In genomic region chr7:101278461-101279292, GRCh38 we compare ENCODE assay signal across 19 cellular contexts. TPM values are rescaled to one million over a fixed set of nuclear protein-coding genes. Genes with fewer than 3 reads are reported as not detected.
DNase-seq lines count a peak whose midpoint lies in the region; ATAC-seq, FAIRE-seq and TF ChIP-seq lines count a peak whose summit lies in the region.
"Had no signal": no experiment of that assay in that cellular context is flagged by ENCODE, and none has a peak within 500 bp of the region (broad histone marks: within the 10 kb centered on the region; RNA-seq: fewer than 3 reads in every experiment).

No MANE protein-coding gene starts in this region.

- no peak overlapping the region for H3K4ac ChIP-seq in H1 (replicated peaks; ENCODE audit: insufficient read length, low read depth, low read length)

- no peak for TF ChIP-seq CTCF in H1 (IDR thresholded peaks at IDR 0.05; ENCODE audit: control extremely low read depth in 1 of 3, insufficient read depth in 1 of 3, low read depth in 1 of 3, low read length in 3 of 3)
- no peak for TF ChIP-seq CTCF in omental fat pad (IDR thresholded peaks at IDR 0.05)
- no peak for TF ChIP-seq CTCF in glutamatergic neuron (IDR thresholded peaks at IDR 0.05; ENCODE audit: partially characterized antibody, unreplicated experiment)

- no peak overlapping the region for H3K18ac ChIP-seq in H1 (ENCODE audit: extremely low read depth, low read length)

- DNase-seq in GM23248 (peak; percentile 34), H1 (ENCODE audit: low read depth in 1 of 2, low spot score in 2 of 2) (no peak), omental fat pad (ENCODE audit: low spot score) (no peak), glutamatergic neuron (no peak), NCI-H2029 (lab: John Stamatoyannopoulos, UW) (no peak)
- no peak for DNase-seq in activated T-helper 1 cell treated with anti-CD3 and anti-CD28 coated beads, Interleukin-12 subunit alpha, Interleukin-12 subunit beta, Interleukin-2, Interleukin-4 antibody, amounts not matched to agents 30 ng/mL and 10 ng/mL and 1 ng/mL, durations not matched to agents 14 hours and 24 hours and 36 hours (ENCODE audit: low spot score)
- no peak for DNase-seq in naive thymus-derived CD8-positive, alpha-beta T cell
- no peak for DNase-seq in activated CD4-positive, alpha-beta T cell treated with anti-CD3 and anti-CD28 coated beads for 4 hours
- DNase-seq: 8988T; Calu3; CD8-positive, alpha-beta T cell; DMS79 treated with DMSO at 0.1 percent for 48 hours; H7 had no signal

- H4K91ac ChIP-seq in H1 (replicated peaks; ENCODE audit: insufficient read length, low read length) = no peak overlapping the region

- H4K5ac ChIP-seq in H1 (ENCODE audit: insufficient read length, low read depth, low read length) = no peak overlapping the region

- CTCF ChIA-PET in H1 (lab: Charles Lee; ENCODE audit: partially characterized antibody) = interaction anchor here (0.7 to 7.2 kb wide), 8 partner anchors 12 to 122 kb away, joined by 3 to 51 read pairs (median 4); no protein-coding TSS in a partner anchor

- H2BK15ac ChIP-seq in H1 (ENCODE audit: low read length) = no peak overlapping the region

- no peak overlapping the region for H3K14ac ChIP-seq in H1 (ENCODE audit: insufficient read length)

- H4K20me1 ChIP-seq in GM23248 (ENCODE audit: insufficient read depth) (no peaks in the 10 kb centered on the region), H1 (replicated peaks in 1 of 2; ENCODE audit: control insufficient read depth in 1 of 2, insufficient read depth in 2 of 2, low read length in 2 of 2) (peaks cover 0 to 8% of the 10 kb centered on the region in 2 experiments)
- H4K20me1 ChIP-seq: BLaER1 treated with 17β-estradiol and CSF1 and Interleukin-3, amounts not matched to agents 10 nM and 100 nM had no signal

- FAIRE-seq in H1 (lab: Jason Lieb, UNC) = no peak
- FAIRE-seq: GM12878, HepG2 had no signal

- no peak; a peak in 1 of 3 replicates for TF ChIP-seq POLR2A in H1 (IDR thresholded peaks at IDR 0.05; ENCODE audit: control extremely low read depth in 1 of 2, low read depth in 2 of 2, low read length in 2 of 2)

- peaks cover 7% of the 10 kb centered on the region for H3K4me1 Mint-ChIP-seq in activated T-helper 1 cell treated with anti-CD3 and anti-CD28 coated beads, Interleukin-12 subunit alpha, Interleukin-12 subunit beta, Interleukin-2, Interleukin-4 antibody, amounts not matched to agents 30 ng/mL and 10 ng/mL and 1 ng/mL, durations not matched to agents 14 hours and 24 hours and 36 hours (ENCODE audit: low read depth)
- H3K4me1 Mint-ChIP-seq in glutamatergic neuron (ENCODE audit: low read depth, unreplicated experiment) = no peaks in the 10 kb centered on the region
- peaks cover 0 to 9% (median 6%) of the 10 kb centered on the region in 4 donors for H3K4me1 Mint-ChIP-seq in naive thymus-derived CD8-positive, alpha-beta T cell

- peak overlapping the region; percentile 18 for H3K27ac Mint-ChIP-seq in activated T-helper 1 cell treated with anti-CD3 and anti-CD28 coated beads, Interleukin-12 subunit alpha, Interleukin-12 subunit beta, Interleukin-2, Interleukin-4 antibody, amounts not matched to agents 30 ng/mL and 10 ng/mL and 1 ng/mL, durations not matched to agents 14 hours and 24 hours and 36 hours
- H3K27ac Mint-ChIP-seq in glutamatergic neuron (ENCODE audit: unreplicated experiment) = no peak overlapping the region
- H3K27ac Mint-ChIP-seq in naive thymus-derived CD8-positive, alpha-beta T cell = no peak overlapping the region
- H3K27ac Mint-ChIP-seq: CD8-positive, alpha-beta T cell; GM23338 had no signal

- no peaks in the 10 kb centered on the region for H3F3A ChIP-seq in GM23248 (ENCODE audit: insufficient read depth)

- H3K36me3 ChIP-seq in GM23248 (ENCODE audit: low read depth) (no peaks in the 10 kb centered on the region), H1 (ENCODE audit: control insufficient read depth in 2 of 4, insufficient read depth in 4 of 4, low read length in 3 of 4) (peaks cover 7 to 23% (median 13%) of the 10 kb centered on the region in 4 experiments; a peak in 6 of 8 replicates)
- H3K36me3 ChIP-seq: BLaER1 treated with 17β-estradiol and CSF1 and Interleukin-3, amounts not matched to agents 10 nM and 100 nM had no signal

- H3K4me1 ChIP-seq in GM23248 (ENCODE audit: insufficient read depth) = no peaks in the 10 kb centered on the region
- peaks cover 0 to 5% (median 0%) of the 10 kb centered on the region in 4 experiments; a peak in 3 of 7 replicates for H3K4me1 ChIP-seq in H1 (replicated peaks in 1 of 4; ENCODE audit: control insufficient read depth in 3 of 4, insufficient read depth in 4 of 4, low read length in 3 of 4)

- no peak overlapping the region for H2BK5ac ChIP-seq in H1 (ENCODE audit: low read depth, low read length)

- no peak overlapping the region for H3K9ac ChIP-seq in GM23248
- no peak overlapping the region for H3K9ac ChIP-seq in H1 (replicated peaks in 1 of 4; ENCODE audit: extremely low read depth in 1 of 4, low read depth in 3 of 4, low read length in 3 of 4)
- H3K9ac ChIP-seq: BLaER1 treated with 17β-estradiol and CSF1 and Interleukin-3, amounts not matched to agents 10 nM and 100 nM had no signal

- H3K79me1 ChIP-seq in H1 (ENCODE audit: low read depth, low read length) = 0 out of 2 replicates have a peak, but pooled peaks cover 3% of the 10 kb centered on the region

- H2BK20ac ChIP-seq in H1 (ENCODE audit: low read length) = no peak overlapping the region

- peak; percentile 54 for ATAC-seq in omental fat pad (ENCODE audit: low FRiP score)
- ATAC-seq in naive thymus-derived CD8-positive, alpha-beta T cell = no peak
- ATAC-seq: CD8-positive, alpha-beta T cell; GM12878; GM23338; HCT116; HepG2 had no signal

- no peak overlapping the region for H2AK5ac ChIP-seq in H1 (ENCODE audit: low read depth, low read length)

- H3K27ac ChIP-seq in GM23248 = no peak overlapping the region
- no peak overlapping the region for H3K27ac ChIP-seq in H1 (ENCODE audit: low read depth, low read length)
- H3K27ac ChIP-seq: BLaER1 treated with 17β-estradiol and CSF1 and Interleukin-3, amounts not matched to agents 10 nM and 100 nM had no signal

- no peaks in the 10 kb centered on the region for H3K36me3 Mint-ChIP-seq in activated T-helper 1 cell treated with anti-CD3 and anti-CD28 coated beads, Interleukin-12 subunit alpha, Interleukin-12 subunit beta, Interleukin-2, Interleukin-4 antibody, amounts not matched to agents 30 ng/mL and 10 ng/mL and 1 ng/mL, durations not matched to agents 14 hours and 24 hours and 36 hours (ENCODE audit: low read depth)
- no peaks in the 10 kb centered on the region for H3K36me3 Mint-ChIP-seq in glutamatergic neuron (ENCODE audit: unreplicated experiment)
- H3K36me3 Mint-ChIP-seq in naive thymus-derived CD8-positive, alpha-beta T cell = no peaks in the 10 kb centered on the region
- H3K36me3 Mint-ChIP-seq: CD8-positive, alpha-beta T cell; IgD-negative memory B cell had no signal

- H3K4me3 Mint-ChIP-seq in activated T-helper 1 cell treated with anti-CD3 and anti-CD28 coated beads, Interleukin-12 subunit alpha, Interleukin-12 subunit beta, Interleukin-2, Interleukin-4 antibody, amounts not matched to agents 30 ng/mL and 10 ng/mL and 1 ng/mL, durations not matched to agents 14 hours and 24 hours and 36 hours = no peak overlapping the region
- H3K4me3 Mint-ChIP-seq in glutamatergic neuron (ENCODE audit: unreplicated experiment) = no peak overlapping the region
- H3K4me3 Mint-ChIP-seq in naive thymus-derived CD8-positive, alpha-beta T cell = no peak overlapping the region
- H3K4me3 Mint-ChIP-seq: CD8-positive, alpha-beta T cell; GM23338 had no signal

- H3K56ac ChIP-seq in H1 (replicated peaks; ENCODE audit: insufficient read length, low read depth, low read length) = no peak overlapping the region

- POLR2A ChIA-PET in H1 (lab: Charles Lee; ENCODE audit: partially characterized antibody) = interaction anchor here (0.6 to 1.8 kb wide), 12 partner anchors 10 to 76 kb away, joined by 3 to 7 read pairs (median 4); partner anchors contain the start of genes PLOD3 and ZNHIT1
- POLR2A ChIA-PET in naive thymus-derived CD8-positive, alpha-beta T cell (lab: Charles Lee) = interaction anchor here (0.9 kb wide), 1 partner anchor 25 kb away, joined by 3 read pairs; no protein-coding TSS in a partner anchor

- H2AFZ ChIP-seq in GM23248 = no peak overlapping the region
- no peak overlapping the region for H2AFZ ChIP-seq in H1 (ENCODE audit: low read length)
- H2AFZ ChIP-seq: GM23338 had no signal

- no peak overlapping the region for H2BK120ac ChIP-seq in H1 (replicated peaks; ENCODE audit: low read depth, low read length)

- H3K9me2 ChIP-seq in GM23248 (ENCODE audit: insufficient read depth) = no peaks in the 10 kb centered on the region

- H3K4me3 ChIP-seq in GM23248 (no peak overlapping the region), H1 (ENCODE audit: extremely low read depth in 1 of 4, insufficient read depth in 2 of 4, low read depth in 3 of 4, low read length in 4 of 4) (no peak overlapping the region)
- H3K4me3 ChIP-seq: BLaER1 treated with 17β-estradiol and CSF1 and Interleukin-3, amounts not matched to agents 10 nM and 100 nM; GM12878; GM23338 had no signal

- H3K9me3 ChIP-seq in GM23248 (ENCODE audit: low read depth) (no peaks in the 10 kb centered on the region), H1 (ENCODE audit: insufficient read depth in 2 of 2, low read depth in 1 of 2, low read length in 1 of 2) (no peaks in the 10 kb centered on the region)
- H3K9me3 ChIP-seq: BLaER1 treated with 17β-estradiol and CSF1 and Interleukin-3, amounts not matched to agents 10 nM and 100 nM had no signal

- H3K27me3 ChIP-seq in GM23248 (replicated peaks; ENCODE audit: insufficient read depth) = peaks cover 16% of the 10 kb centered on the region; the same call in 1 of the 2 replicates
- no peaks in the 10 kb centered on the region for H3K27me3 ChIP-seq in H1 (replicated peaks in 1 of 4; ENCODE audit: control insufficient read depth in 3 of 4, extremely low read depth in 1 of 4, insufficient read depth in 3 of 4, low read length in 3 of 4)
- H3K27me3 ChIP-seq: BLaER1 treated with 17β-estradiol and CSF1 and Interleukin-3, amounts not matched to agents 10 nM and 100 nM had no signal

- no peak for TF ChIP-seq EP300 in H1 (IDR thresholded peaks at IDR 0.05; ENCODE audit: borderline replicate concordance in 1 of 2, low read depth in 2 of 2, low read length in 2 of 2)

- no peaks in the 10 kb centered on the region; the same call in 1 of the 2 replicates for H3K23me2 ChIP-seq in H1 (ENCODE audit: low read depth, low read length)

- H2BK12ac ChIP-seq in H1 (ENCODE audit: low read depth, low read length) = no peak overlapping the region

- H4K8ac ChIP-seq in H1 (ENCODE audit: extremely low read depth, insufficient read depth, low read length) = no peak overlapping the region

- peaks cover 5% of the 10 kb centered on the region for H3K27me3 Mint-ChIP-seq in activated T-helper 1 cell treated with anti-CD3 and anti-CD28 coated beads, Interleukin-12 subunit alpha, Interleukin-12 subunit beta, Interleukin-2, Interleukin-4 antibody, amounts not matched to agents 30 ng/mL and 10 ng/mL and 1 ng/mL, durations not matched to agents 14 hours and 24 hours and 36 hours (ENCODE audit: insufficient read depth)
- H3K27me3 Mint-ChIP-seq in glutamatergic neuron (ENCODE audit: unreplicated experiment) = peaks cover 14% of the 10 kb centered on the region
- H3K27me3 Mint-ChIP-seq in naive thymus-derived CD8-positive, alpha-beta T cell = peaks cover 4 to 27% (median 14%) of the 10 kb centered on the region in 5 donors

- H3K23ac ChIP-seq in H1 (ENCODE audit: insufficient read length) = no peak overlapping the region

- TF ChIP-seq RAD21 in H1 (IDR thresholded peaks at IDR 0.05 in 1 of 2, conservative IDR thresholded peaks at IDR 0.05 in 1 of 2; ENCODE audit: low read depth in 2 of 2, low read length in 2 of 2) = no peak

- intact Hi-C loops in activated T-helper 1 cell treated with anti-CD3 and anti-CD28 coated beads, Interleukin-12 subunit alpha, Interleukin-12 subunit beta, Interleukin-2, Interleukin-4 antibody, amounts not matched to agents 30 ng/mL and 10 ng/mL and 1 ng/mL, durations not matched to agents 14 hours and 24 hours and 36 hours (cut with micrococcal nuclease) = no loop called here

- no peaks in the 10 kb centered on the region for H3K79me2 ChIP-seq in GM23248 (ENCODE audit: insufficient read depth)
- no peaks in the 10 kb centered on the region for H3K79me2 ChIP-seq in H1 (ENCODE audit: control insufficient read depth in 1 of 2, insufficient read depth in 2 of 2, low read length in 2 of 2)

- H3K4me2 ChIP-seq in GM23248 (ENCODE audit: unreplicated experiment) = no peak overlapping the region
- H3K4me2 ChIP-seq in H1 (ENCODE audit: insufficient read depth in 1 of 2, low read depth in 2 of 2, low read length in 2 of 2) = no peak overlapping the region
- H3K4me2 ChIP-seq: GM23338 had no signal

- in situ Hi-C loops in GM23248 (cut with MboI) = no loop called here

- WGBS in GM23248 (ENCODE audit: low coverage in 1 of 2, low lambda C conversion rate in 2 of 2, missing lambda C conversion rate in 2 of 2), 2 experiments = 62 to 65% methylated on average over 24 of the region's 24 CpGs
- WGBS in H1 (ENCODE audit: extremely low coverage in 1 of 2, insufficient coverage in 1 of 2, insufficient read length in 1 of 2, insufficient replicate concordance in 2 of 2, low coverage in 1 of 2, low lambda C conversion rate in 2 of 2, missing lambda C conversion rate in 1 of 2), 2 experiments = 93% methylated on average over 24 of the region's 24 CpGs; no CpG with 5 or more reads in 1 of the 2 experiments

- H3K9me3 Mint-ChIP-seq in activated T-helper 1 cell treated with anti-CD3 and anti-CD28 coated beads, Interleukin-12 subunit alpha, Interleukin-12 subunit beta, Interleukin-2, Interleukin-4 antibody, amounts not matched to agents 30 ng/mL and 10 ng/mL and 1 ng/mL, durations not matched to agents 14 hours and 24 hours and 36 hours = no peaks in the 10 kb centered on the region
- H3K9me3 Mint-ChIP-seq in glutamatergic neuron (ENCODE audit: unreplicated experiment) = peaks cover 2% of the 10 kb centered on the region
- H3K9me3 Mint-ChIP-seq in naive thymus-derived CD8-positive, alpha-beta T cell = no peaks in the 10 kb centered on the region
- H3K9me3 Mint-ChIP-seq: CD8-positive, alpha-beta T cell; GM23338; IgD-negative memory B cell had no signal

RNA-seq across cellular contexts. Expression of gene FIS1, which starts 33.8 kb away (rescaled TPM):
- 169 and 193 TPM in 2 replicates for total RNA-seq in GM23248 (2014; rRNA removed; shearing (Covaris generic))
- polyA plus RNA-seq in GM23248 (2016; fragmentation: Nextera tagmentation; extraction: Ambion mirVana) (235 and 237 TPM in 2 replicates), H1 (2011; rRNA removed) (195 and 246 TPM in 2 replicates)
- total RNA-seq in activated T-helper 1 cell treated with anti-CD3 and anti-CD28 coated beads, Interleukin-12 subunit alpha, Interleukin-12 subunit beta, Interleukin-2, Interleukin-4 antibody, amounts not matched to agents 30 ng/mL and 10 ng/mL and 1 ng/mL, durations not matched to agents 14 hours and 24 hours and 36 hours = 138 and 143 TPM in 2 replicates
- total RNA-seq in H1 (2021; fragmentation: NEBNext Ultra II Directional; extraction: Animal tissue kit (Norgen Biotek cat#: 25700)) = 122 and 128 TPM in 2 replicates
- polyA plus RNA-seq in H1 (2011; cell fraction: cytosol; rRNA removed) = 294 TPM
- 158 TPM for polyA plus RNA-seq in H1 (2011; cell fraction: nucleus; rRNA removed)
- 116 to 183 TPM (median 179 TPM) in 4 replicates for polyA plus RNA-seq in H1 (2012, experiment 1 of 2)
- polyA plus RNA-seq in H1 (2012, experiment 2 of 2) = 229 TPM
- polyA plus RNA-seq in H1 (2013, experiment 1 of 2) = 101 TPM
- 103 TPM for polyA plus RNA-seq in H1 (2013, experiment 2 of 2)
- polyA minus RNA-seq in H1 (2011; rRNA and poly(A)+ RNA removed) = 58.6 and 63.0 TPM in 2 replicates
- polyA minus RNA-seq in H1 (2011; cell fraction: cytosol; rRNA and poly(A)+ RNA removed) = 42.5 TPM
- 30.6 TPM for polyA minus RNA-seq in H1 (2011; cell fraction: nucleus; rRNA and poly(A)+ RNA removed)
- total RNA-seq in omental fat pad (100 to 1,000 TPM; 243 to 384 (median 344) TPM), glutamatergic neuron (ENCODE audit: unreplicated experiment) (128 TPM)
- total RNA-seq in naive thymus-derived CD8-positive, alpha-beta T cell = 100 to 1,000 TPM; 118 to 124 TPM
- polyA plus RNA-seq in naive thymus-derived CD8-positive, alpha-beta T cell = 100 to 1,000 TPM; 225 to 235 (median 228) TPM

RNA-seq across cellular contexts. Expression of gene CLDN15, which starts 41.1 kb away (rescaled TPM):
- 2.9 and 5.0 TPM in 2 replicates for total RNA-seq in GM23248 (2014; rRNA removed; shearing (Covaris generic))
- polyA plus RNA-seq in GM23248 (2016; fragmentation: Nextera tagmentation; extraction: Ambion mirVana) = 0.81 and 1.4 TPM in 2 replicates
- total RNA-seq in activated T-helper 1 cell treated with anti-CD3 and anti-CD28 coated beads, Interleukin-12 subunit alpha, Interleukin-12 subunit beta, Interleukin-2, Interleukin-4 antibody, amounts not matched to agents 30 ng/mL and 10 ng/mL and 1 ng/mL, durations not matched to agents 14 hours and 24 hours and 36 hours = 19.0 and 19.5 TPM in 2 replicates
- 5.5 and 5.9 TPM in 2 replicates for total RNA-seq in H1 (2021; fragmentation: NEBNext Ultra II Directional; extraction: Animal tissue kit (Norgen Biotek cat#: 25700))
- polyA plus RNA-seq in H1 (2011; rRNA removed) = 7.6 and 11.1 TPM in 2 replicates
- polyA plus RNA-seq in H1 (2011; cell fraction: cytosol; rRNA removed) = 7.0 TPM
- 21.7 TPM for polyA plus RNA-seq in H1 (2011; cell fraction: nucleus; rRNA removed)
- 3.8 to 6.3 TPM (median 4.8 TPM) in 4 replicates for polyA plus RNA-seq in H1 (2012, experiment 1 of 2)
- 3.7 TPM for polyA plus RNA-seq in H1 (2012, experiment 2 of 2)
- polyA plus RNA-seq in H1 (2013, experiment 1 of 2) = 3.6 TPM
- 2.9 TPM for polyA plus RNA-seq in H1 (2013, experiment 2 of 2)
- 2.7 and 5.7 TPM in 2 replicates for polyA minus RNA-seq in H1 (2011; rRNA and poly(A)+ RNA removed)
- polyA minus RNA-seq in H1 (2011; cell fraction: cytosol; rRNA and poly(A)+ RNA removed) = 2.6 TPM
- 6.4 TPM for polyA minus RNA-seq in H1 (2011; cell fraction: nucleus; rRNA and poly(A)+ RNA removed)
- total RNA-seq in omental fat pad = 100 to 1,000 TPM in 1 of 4 donors, 10 to 100 TPM in 3; 43.3 to 280 (median 60.5) TPM
- 9.4 TPM for total RNA-seq in glutamatergic neuron (ENCODE audit: unreplicated experiment)
- total RNA-seq in naive thymus-derived CD8-positive, alpha-beta T cell = 10 to 100 TPM; 52.3 to 52.7 TPM
- 1 to 10 TPM in 1 of 3 donors, under 1 TPM in 2; 0.21 to 3.2 (median 0.26) TPM for polyA plus RNA-seq in naive thymus-derived CD8-positive, alpha-beta T cell

RNA-seq across cellular contexts. Expression of gene IFT22, which starts 42.9 kb away (rescaled TPM):
- total RNA-seq in GM23248 (2014; rRNA removed; shearing (Covaris generic)) = 40.1 and 51.9 TPM in 2 replicates
- 52.1 and 59.8 TPM in 2 replicates for polyA plus RNA-seq in GM23248 (2016; fragmentation: Nextera tagmentation; extraction: Ambion mirVana)
- total RNA-seq in activated T-helper 1 cell treated with anti-CD3 and anti-CD28 coated beads, Interleukin-12 subunit alpha, Interleukin-12 subunit beta, Interleukin-2, Interleukin-4 antibody, amounts not matched to agents 30 ng/mL and 10 ng/mL and 1 ng/mL, durations not matched to agents 14 hours and 24 hours and 36 hours = 4.4 and 5.5 TPM in 2 replicates
- 17.7 and 17.8 TPM in 2 replicates for total RNA-seq in H1 (2021; fragmentation: NEBNext Ultra II Directional; extraction: Animal tissue kit (Norgen Biotek cat#: 25700))
- 12.5 and 18.9 TPM in 2 replicates for polyA plus RNA-seq in H1 (2011; rRNA removed)
- 18.8 TPM for polyA plus RNA-seq in H1 (2011; cell fraction: cytosol; rRNA removed)
- 12.3 TPM for polyA plus RNA-seq in H1 (2011; cell fraction: nucleus; rRNA removed)
- 25.7 to 34.5 TPM (median 29.0 TPM) in 4 replicates for polyA plus RNA-seq in H1 (2012, experiment 1 of 2)
- 25.3 TPM for polyA plus RNA-seq in H1 (2012, experiment 2 of 2)
- polyA plus RNA-seq in H1 (2013, experiment 1 of 2) = 17.7 TPM
- 17.7 TPM for polyA plus RNA-seq in H1 (2013, experiment 2 of 2)
- polyA minus RNA-seq in H1 (2011; rRNA and poly(A)+ RNA removed) = 22.1 and 25.8 TPM in 2 replicates
- 11.2 TPM for polyA minus RNA-seq in H1 (2011; cell fraction: cytosol; rRNA and poly(A)+ RNA removed)
- 12.3 TPM for polyA minus RNA-seq in H1 (2011; cell fraction: nucleus; rRNA and poly(A)+ RNA removed)
- 10 to 100 TPM in 2 of 4 donors, 1 to 10 TPM in 2; 8.4 to 21.4 (median 12.6) TPM for total RNA-seq in omental fat pad
- 20.9 TPM for total RNA-seq in glutamatergic neuron (ENCODE audit: unreplicated experiment)
- 1 to 10 TPM; 4.0 to 4.2 TPM for total RNA-seq in naive thymus-derived CD8-positive, alpha-beta T cell
- polyA plus RNA-seq in naive thymus-derived CD8-positive, alpha-beta T cell = 1 to 10 TPM; 6.5 to 8.2 (median 8.0) TPM
